22 cellular contexts compared by ENCODE assay signal in the genomic region with DNA sequence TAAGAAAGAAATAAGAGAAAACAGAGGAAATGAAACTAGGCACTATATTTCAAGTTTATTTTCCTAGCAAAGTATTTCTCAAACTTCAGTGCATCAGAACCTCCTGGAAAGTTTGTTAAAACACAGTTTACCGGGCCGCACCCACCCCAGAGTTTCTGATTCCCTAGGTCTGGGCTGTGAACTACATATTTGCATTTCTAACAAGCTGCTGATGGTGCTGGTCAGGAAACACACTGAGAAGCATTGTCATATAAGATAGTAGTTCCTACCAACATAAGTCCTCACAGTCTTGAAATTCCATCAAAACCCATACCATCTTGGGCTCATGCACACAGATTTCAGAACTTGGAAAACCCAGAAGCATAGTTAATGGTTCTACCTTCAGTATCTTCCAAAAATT. TPM values are rescaled to one million over a fixed set of nuclear protein-coding genes. Genes with fewer than 3 reads are reported as not detected.
DNase-seq lines count a peak whose midpoint lies in the region; ATAC-seq and TF ChIP-seq lines count a peak whose summit lies in the region.
"Had no signal": no experiment of that assay in that cellular context is flagged by ENCODE, and none has a peak within 500 bp of the region (broad histone marks: within the 10 kb centered on the region; RNA-seq: fewer than 3 reads in every experiment).

No MANE protein-coding gene starts in this region.

- H3K4me3 ChIP-seq in MM.1S (ENCODE audit: low read length) (no peak overlapping the region), mesendoderm (ENCODE audit: low read length) (no peak overlapping the region), stomach (no peak overlapping the region)
- H3K4me3 ChIP-seq: left ventricle myocardium inferior, right atrium auricular region had no signal

- no peak overlapping the region for H3K4me3 Mint-ChIP-seq in activated naive CD4-positive, alpha-beta T cell treated with anti-CD3 and anti-CD28 coated beads for 36 hours

- 0 out of 2 replicates have a peak, but pooled peaks cover 6% of the 10 kb centered on the region for H3F3A ChIP-seq in MM.1S (ENCODE audit: insufficient read depth, low read length)

- H3K27me3 Mint-ChIP-seq in activated naive CD4-positive, alpha-beta T cell treated with anti-CD3 and anti-CD28 coated beads for 36 hours (ENCODE audit: low read depth): no peaks in the 10 kb centered on the region

- H3K9me2 ChIP-seq in MM.1S (replicated peaks; ENCODE audit: insufficient read depth, low read length): no peaks in the 10 kb centered on the region

- H2BK15ac ChIP-seq in mesendoderm (replicated peaks; ENCODE audit: low read depth): peak overlapping the region; percentile 92

- H3K27me3 ChIP-seq in MM.1S (replicated peaks; ENCODE audit: insufficient read depth, low read length): no peaks in the 10 kb centered on the region
- H3K27me3 ChIP-seq in mesendoderm (ENCODE audit: insufficient read depth, low read length, poor library complexity): no peaks in the 10 kb centered on the region
- no peaks in the 10 kb centered on the region for H3K27me3 ChIP-seq in stomach
- H3K27me3 ChIP-seq: BLaER1 treated with 17β-estradiol and CSF1 and Interleukin-3, amounts not matched to agents 10 nM and 100 nM; right atrium auricular region had no signal

- H3K23ac ChIP-seq in mesendoderm (ENCODE audit: low read length): no peak overlapping the region

- no peak overlapping the region for H3K9ac ChIP-seq in MM.1S (ENCODE audit: low read length)
- H3K9ac ChIP-seq in mesendoderm (ENCODE audit: low read length): no peak overlapping the region

- H4K5ac ChIP-seq in mesendoderm (ENCODE audit: low read length): no peak overlapping the region

- H3K56ac ChIP-seq in mesendoderm (ENCODE audit: low read length): no peak overlapping the region

- H3K4me2 ChIP-seq in MM.1S (ENCODE audit: low read depth, low read length): peak overlapping the region; percentile 31
- H3K4me2 ChIP-seq in mesendoderm (ENCODE audit: low read length): no peak overlapping the region

- peak; percentile 50 for ATAC-seq in HG02642 (IDR thresholded peaks at IDR 0.05; ENCODE audit: poor library complexity, unreplicated experiment)

- H3K36me3 ChIP-seq in MM.1S (replicated peaks; ENCODE audit: insufficient read depth, low read length): no peaks in the 10 kb centered on the region
- no peaks in the 10 kb centered on the region for H3K36me3 ChIP-seq in mesendoderm (ENCODE audit: control insufficient read depth, insufficient read depth, low read length)
- no peaks in the 10 kb centered on the region for H3K36me3 ChIP-seq in stomach
- H3K36me3 ChIP-seq: left ventricle myocardium inferior, right atrium auricular region had no signal

- peak; percentile 60 for DNase-seq in NOMO-1 treated with DMSO at 0.1 percent for 48 hours (lab: John Stamatoyannopoulos, UW; ENCODE audit: unreplicated experiment)
- no peak for DNase-seq in NOMO-1 treated with dmso at 0.1 percent for 144 hours (lab: John Stamatoyannopoulos, UW; ENCODE audit: unreplicated experiment)
- no peak for DNase-seq in MM.1S
- peak; percentile 76 for DNase-seq in mesendoderm
- no peak for DNase-seq in retina
- no peak for DNase-seq in stomach
- no peak for DNase-seq in activated naive CD4-positive, alpha-beta T cell treated with anti-CD3 and anti-CD28 coated beads for 36 hours
- DNase-seq: 8988T; activated CD4-positive, CD25-positive, alpha-beta regulatory T cell; activated effector memory CD4-positive, alpha-beta T cell treated with Interleukin-2 at 50 U/mL for 16 hours; amniotic stem cell; cerebellar nuclear complex; DMS 273 treated with DMSO at 0.1 percent for 48 hours; IMR-90; left ventricle myocardium inferior; NCI-H1105; NCI-H2171; SHP77 treated with DMSO at 0.1 percent for 48 hours; T-helper 2 cell had no signal

- H3K18ac ChIP-seq in mesendoderm (ENCODE audit: low read length): no peak overlapping the region

- H2AK5ac ChIP-seq in mesendoderm (ENCODE audit: low read length): no peak overlapping the region

- H3K79me2 ChIP-seq in MM.1S (ENCODE audit: low read length) (peaks cover 67% of the 10 kb centered on the region), mesendoderm (ENCODE audit: control insufficient read depth, insufficient read depth, low read length) (no peaks in the 10 kb centered on the region)

- no peak overlapping the region for H2BK5ac ChIP-seq in mesendoderm (ENCODE audit: low read length)

- H3K9me3 Mint-ChIP-seq in activated naive CD4-positive, alpha-beta T cell treated with anti-CD3 and anti-CD28 coated beads for 36 hours: no peaks in the 10 kb centered on the region

- CTCF ChIA-PET in activated naive CD4-positive, alpha-beta T cell treated with anti-CD3 and anti-CD28 coated beads for 36 hours (lab: Charles Lee): interaction anchor here (0.7 kb wide), 1 partner anchor 8 kb away, joined by 3 read pairs; no protein-coding TSS in a partner anchor

- no peak for TF ChIP-seq POLR2A in stomach (IDR thresholded peaks at IDR 0.05)

- no peak for TF ChIP-seq EP300 in stomach (IDR thresholded peaks at IDR 0.05)

- no peak overlapping the region for H2BK120ac ChIP-seq in mesendoderm (ENCODE audit: low read depth, low read length)

- intact Hi-C loops in stomach (cut with DNase I; ENCODE audit: low total_unique reads): no loop called here
- intact Hi-C loops in activated naive CD4-positive, alpha-beta T cell treated with anti-CD3 and anti-CD28 coated beads for 36 hours (cut with micrococcal nuclease): loop anchor here (10.0 kb wide), 1 partner anchor 835 kb away; the partner anchor contains the start of gene U2SURP

- H3K79me1 ChIP-seq in mesendoderm (ENCODE audit: low read length): peaks cover 2% of the 10 kb centered on the region

- no peak overlapping the region for H4K8ac ChIP-seq in mesendoderm (ENCODE audit: low read depth, low read length)

- WGBS in mesendoderm (ENCODE audit: extremely low coverage, insufficient coverage, low lambda C conversion rate): no CpG with 5 or more reads among the region's 2 CpGs
- WGBS in stomach, 5 donors: 66 to 76% (median 71%) methylated on average over 2 of the region's 2 CpGs

- no peaks in the 10 kb centered on the region for H4K20me1 ChIP-seq in MM.1S (ENCODE audit: insufficient read depth, low read length)

- H3K36me3 Mint-ChIP-seq in activated naive CD4-positive, alpha-beta T cell treated with anti-CD3 and anti-CD28 coated beads for 36 hours (ENCODE audit: low read depth): peaks cover 3% of the 10 kb centered on the region

- TF ChIP-seq CTCF in MM.1S (IDR thresholded peaks at IDR 0.05; ENCODE audit: low read length) (no peak), stomach (IDR thresholded peaks at IDR 0.05) (no peak)

- peaks cover 23% of the 10 kb centered on the region for H3K4me1 Mint-ChIP-seq in activated naive CD4-positive, alpha-beta T cell treated with anti-CD3 and anti-CD28 coated beads for 36 hours (ENCODE audit: low read depth)

- no peak overlapping the region for H2AFZ ChIP-seq in MM.1S (ENCODE audit: low read length)

- no peak overlapping the region for H3K27ac Mint-ChIP-seq in activated naive CD4-positive, alpha-beta T cell treated with anti-CD3 and anti-CD28 coated beads for 36 hours

- H3K9me3 ChIP-seq in MM.1S (replicated peaks; ENCODE audit: insufficient read depth, low read length) (no peaks in the 10 kb centered on the region), stomach (no peaks in the 10 kb centered on the region)
- H3K9me3 ChIP-seq: BLaER1 treated with 17β-estradiol and CSF1 and Interleukin-3, amounts not matched to agents 10 nM and 100 nM; left ventricle myocardium inferior; right atrium auricular region had no signal

- H3K4me1 ChIP-seq in MM.1S (ENCODE audit: low read length) (peaks cover 21% of the 10 kb centered on the region), mesendoderm (ENCODE audit: control insufficient read depth, low read depth, low read length) (peaks cover 11% of the 10 kb centered on the region), stomach (peaks cover 0 to 13% (median 5%) of the 10 kb centered on the region in 4 donors)
- H3K4me1 ChIP-seq: left ventricle myocardium inferior, right atrium auricular region had no signal

- no peak overlapping the region for H3K4ac ChIP-seq in mesendoderm (ENCODE audit: low read depth, low read length)

- H3K27ac ChIP-seq in MM.1S (ENCODE audit: low read length): no peak overlapping the region
- H3K27ac ChIP-seq in mesendoderm (ENCODE audit: low read depth, low read length): no peak overlapping the region
- H3K27ac ChIP-seq in stomach: no peak overlapping the region
- H3K27ac ChIP-seq: left ventricle myocardium inferior, right atrium auricular region had no signal

RNA-seq across cellular contexts. Expression of gene SLC9A9, which starts 8.3 kb away (rescaled TPM):
- 4.2 TPM for polyA plus RNA-seq in mesendoderm (2013, experiment 1 of 2)
- 3.7 TPM for polyA plus RNA-seq in mesendoderm (2013, experiment 2 of 2)
- total RNA-seq in stomach: 10 to 100 TPM in 4 of 5 donors, under 1 TPM in 1; 0.58 to 29.7 (median 20.4) TPM
- 1 to 10 TPM; 3.1 to 9.8 (median 7.0) TPM for polyA plus RNA-seq in stomach
- under 1 TPM; 0.33 to 0.49 TPM for total RNA-seq in activated naive CD4-positive, alpha-beta T cell treated with anti-CD3 and anti-CD28 coated beads for 36 hours

Comparison
In these comparisons a context has a peak if more than half of its experiments do, and no peak if none do; other contexts are left out.
1. DNase-seq: peak in NOMO-1 treated with DMSO at 0.1 percent for 48 hours (single experiment) and mesendoderm (single experiment); none in NOMO-1 treated with dmso at 0.1 percent for 144 hours (single experiment), MM.1S (single experiment), retina (single experiment), stomach (single experiment) and activated naive CD4-positive, alpha-beta T cell treated with anti-CD3 and anti-CD28 coated beads for 36 hours (single experiment).